ENCODE assay signal across 8 cellular contexts in genomic region chr9:36248061-36248460, GRCh38. TPM values are rescaled to one million over a fixed set of nuclear protein-coding genes. Genes with fewer than 3 reads are reported as not detected.
DNase-seq lines count a peak whose midpoint lies in the region; ATAC-seq, FAIRE-seq and TF ChIP-seq lines count a peak whose summit lies in the region.
"Not testable (repeated sequence)": the region's sequence is repeated elsewhere in the genome, so short reads cannot be mapped to it uniquely, and the experiment has no call there.

No MANE protein-coding gene starts in this region.

- not testable (repeated sequence) for BruUV-seq in Panc1 (replicated peaks; lab: Mats Ljungman, UMichigan); HepG2 (replicated peaks; lab: Mats Ljungman, UMichigan)

- not testable (repeated sequence) for H3K23me2 ChIP-seq in H9 (ENCODE audit: insufficient read length, low read depth, low read length, poor library complexity, severe bottlenecking)

- not testable (repeated sequence) for H2AK5ac ChIP-seq in H9 (ENCODE audit: insufficient read length, low read length)

- in situ Hi-C loops in Panc1 (cut with HindIII; ENCODE audit: low pct_unique_long_range_greater_than_20kb, low sequenced_read_pairs), result not testable (repeated sequence)
- in situ Hi-C loops in HepG2 (cut with HindIII; ENCODE audit: extremely low pct_ligation_motif_present, low pct_unique_long_range_greater_than_20kb), result loop anchor here (5.0 kb wide), 1 partner anchor 79 kb away; no protein-coding TSS in a partner anchor

- H2BK12ac ChIP-seq in H9 (ENCODE audit: insufficient read length, low read depth, low read length), result not testable (repeated sequence)

- H3K14ac ChIP-seq in H9 (ENCODE audit: insufficient read depth, low read length), result not testable (repeated sequence)

- H3K4me1 ChIP-seq in H9 (ENCODE audit: insufficient read depth, low read length); Panc1 (ENCODE audit: control insufficient read depth, insufficient read depth, low read length): not testable (repeated sequence)
- peaks cover 0 to 34% (median 0%) of the 10 kb centered on the region in 3 donors for H3K4me1 ChIP-seq in esophagus squamous epithelium
- peaks cover 11% of the 10 kb centered on the region for H3K4me1 ChIP-seq in HepG2 (ENCODE audit: insufficient read depth, low read length)
- H3K4me1 ChIP-seq in spleen, result peaks cover 5 to 35% (median 13%) of the 10 kb centered on the region in 6 donors

- not testable (repeated sequence) for H2BK5ac ChIP-seq in H9 (ENCODE audit: insufficient read length, low read length)

- not testable (repeated sequence) for H3K4me3 ChIP-seq in Panc1 (ENCODE audit: low read depth in 2 of 2, low read length in 2 of 2); esophagus squamous epithelium; HepG2 (replicated peaks in 1 of 3; ENCODE audit: insufficient read depth in 1 of 3, low read depth in 2 of 3, low read length in 3 of 3); spleen

- not testable (repeated sequence) for H3K9ac ChIP-seq in H9 (ENCODE audit: extremely low read depth, insufficient read length, low read length); HepG2 (ENCODE audit: insufficient read depth, low read depth, low read length)

- not testable (repeated sequence) for DNase-seq in CD4-positive, alpha-beta T cell; H9; Panc1 (ENCODE audit: low read depth, low spot score); activated naive CD8-positive, alpha-beta T cell treated with anti-CD3 and anti-CD28 coated beads, Interleukin-2, amount 50 U/mL, for 24 hours; esophagus squamous epithelium (lab: John Stamatoyannopoulos, UW); spleen
- peak; percentile 38 for DNase-seq in NCI-H1105 treated with DMSO at 0.1 percent for 48 hours (lab: John Stamatoyannopoulos, UW)
- DNase-seq in HepG2 (ENCODE audit: low spot score), result peak; percentile 44

- not testable (repeated sequence) for H4K91ac ChIP-seq in H9 (ENCODE audit: insufficient read length, low read depth, low read length)

- not testable (repeated sequence) for H3K9me3 Mint-ChIP-seq in CD4-positive, alpha-beta T cell; H9; activated naive CD8-positive, alpha-beta T cell treated with anti-CD3 and anti-CD28 coated beads, Interleukin-2, amount 50 U/mL, for 24 hours

- H3K18ac ChIP-seq in H9 (ENCODE audit: insufficient read length, low read depth, low read length), result not testable (repeated sequence)

- POLR2A ChIA-PET in CD4-positive, alpha-beta T cell (lab: Charles Lee), result not testable (repeated sequence)
- POLR2A ChIA-PET in Panc1 (lab: Charles Lee) (interaction anchor here (0.7 kb wide), 2 partner anchors 66 to 153 kb away, joined by 8 to 15 read pairs; no protein-coding TSS in a partner anchor), HepG2 (lab: Yijun Ruan, JAX) (interaction anchor here (1.0 to 1.3 kb wide), 2 partner anchors 11 to 72 kb away, joined by 3 to 4 read pairs; no protein-coding TSS in a partner anchor)

- not testable (repeated sequence) for TF ChIP-seq EP300 in HepG2 (IDR thresholded peaks at IDR 0.05; ENCODE audit: low read depth in 2 of 2, low read length in 2 of 2); HepG2 (CRISPR knock-in tag; IDR thresholded peaks at IDR 0.05; ENCODE audit: borderline replicate concordance)

- H3K4ac ChIP-seq in H9 (ENCODE audit: low read depth, low read length), result not testable (repeated sequence)

- H3K4me1 Mint-ChIP-seq in CD4-positive, alpha-beta T cell (ENCODE audit: low read depth), result peaks cover 28% of the 10 kb centered on the region
- not testable (repeated sequence) for H3K4me1 Mint-ChIP-seq in H9
- peaks cover 19% of the 10 kb centered on the region for H3K4me1 Mint-ChIP-seq in activated naive CD8-positive, alpha-beta T cell treated with anti-CD3 and anti-CD28 coated beads, Interleukin-2, amount 50 U/mL, for 24 hours

- not testable (repeated sequence) for FAIRE-seq in HepG2 (lab: Jason Lieb, UNC)

- H3K23ac ChIP-seq in H9 (ENCODE audit: insufficient read length, low read depth, low read length), result not testable (repeated sequence)

- not testable (repeated sequence) for H2BK20ac ChIP-seq in H9 (ENCODE audit: low read depth, low read length, poor library complexity, severe bottlenecking)

- H3K27ac ChIP-seq in CD4-positive, alpha-beta T cell (ENCODE audit: low read depth, low read length); H9 (ENCODE audit: insufficient read length, low read depth, low read length); Panc1 (ENCODE audit: low read length); esophagus squamous epithelium; HepG2 (ENCODE audit: extremely low read length, insufficient read depth, low read length); spleen: not testable (repeated sequence)

- not testable (repeated sequence) for H4K5ac ChIP-seq in H9 (ENCODE audit: insufficient read length, low read depth, low read length)

- H2BK15ac ChIP-seq in H9 (ENCODE audit: low read depth, low read length), result not testable (repeated sequence)

- ATAC-seq in CD4-positive, alpha-beta T cell (ENCODE audit: poor library complexity), result peak; percentile 90
- ATAC-seq in Panc1 (peak; percentile 88), HepG2 (peak; percentile 69)
- peak; percentile 59 for ATAC-seq in activated naive CD8-positive, alpha-beta T cell treated with anti-CD3 and anti-CD28 coated beads, Interleukin-2, amount 50 U/mL, for 24 hours

- H3K79me1 ChIP-seq in H9 (ENCODE audit: insufficient read depth, low read depth, low read length, poor library complexity, severe bottlenecking), result not testable (repeated sequence)

- H3K56ac ChIP-seq in H9 (ENCODE audit: insufficient read length, low read depth, low read length), result not testable (repeated sequence)

- H3K36me3 ChIP-seq in Panc1 (ENCODE audit: control insufficient read depth, insufficient read depth, low read length) (peaks cover 13% of the 10 kb centered on the region), esophagus squamous epithelium (peaks cover 0 to 44% (median 0%) of the 10 kb centered on the region in 3 donors), HepG2 (replicated peaks in 1 of 2; ENCODE audit: control insufficient read depth in 1 of 2, insufficient read depth in 2 of 2, low read length in 2 of 2) (peaks cover 0 to 27% of the 10 kb centered on the region in 2 experiments; a peak in 4 of 5 replicates), spleen (peaks cover 0 to 61% (median 29%) of the 10 kb centered on the region in 6 donors)

- TF ChIP-seq CTCF in CD4-positive, alpha-beta T cell (IDR thresholded peaks at IDR 0.05), result peak; percentile 45
- peak; percentile 39; the same call in 2 of the 3 replicates for TF ChIP-seq CTCF in H9 (conservative IDR thresholded peaks at IDR 0.05)
- not testable (repeated sequence) for TF ChIP-seq CTCF in Panc1 (IDR thresholded peaks at IDR 0.05)
- peak in 5 of 6 experiments; percentile 38 to 71 (median 48) for TF ChIP-seq CTCF in esophagus squamous epithelium (IDR thresholded peaks at IDR 0.05)
- peak; percentile 39; the same call in 1 of the 2 replicates for TF ChIP-seq CTCF in HepG2 (CRISPR knock-in tag; IDR thresholded peaks at IDR 0.05)
- peak in 10 of 11 experiments; percentile 22 to 51 (median 41) for TF ChIP-seq CTCF in spleen (IDR thresholded peaks at IDR 0.05 in 8 of 11, conservative IDR thresholded peaks at IDR 0.05 in 3 of 11)

- H3K79me2 ChIP-seq in H9 (ENCODE audit: insufficient read depth, low read length), result not testable (repeated sequence)
- peaks cover 20% of the 10 kb centered on the region for H3K79me2 ChIP-seq in HepG2 (ENCODE audit: insufficient read depth, low read length)

- not testable (repeated sequence) for H2BK120ac ChIP-seq in H9 (ENCODE audit: low read depth, low read length, poor library complexity, severe bottlenecking)

- CTCF ChIA-PET in CD4-positive, alpha-beta T cell (lab: Charles Lee), result interaction anchor here (0.6 to 2.8 kb wide), 4 partner anchors 46 to 90 kb away, joined by 3 to 23 read pairs (median 4); no protein-coding TSS in a partner anchor
- CTCF ChIA-PET in Panc1 (lab: Charles Lee), result interaction anchor here (0.6 to 2.7 kb wide), 7 partner anchors 69 to 427 kb away, joined by 3 to 50 read pairs (median 4); no protein-coding TSS in a partner anchor
- CTCF ChIA-PET in HepG2 (lab: Yijun Ruan, JAX; ENCODE audit: low intra/inter-chr PET ratio, low total read pairs), result interaction anchor here (4.7 kb wide), 1 partner anchor 81 kb away, joined by 49 read pairs; no protein-coding TSS in a partner anchor

- not testable (repeated sequence) for H3T11ph ChIP-seq in H9 (ENCODE audit: low read length)

- TF ChIP-seq POLR2A in esophagus squamous epithelium (IDR thresholded peaks at IDR 0.05); HepG2 (IDR thresholded peaks at IDR 0.05; ENCODE audit: insufficient read depth in 1 of 2, low read depth in 2 of 2, low read length in 2 of 2); spleen (IDR thresholded peaks at IDR 0.05): not testable (repeated sequence)

- intact Hi-C loops in CD4-positive, alpha-beta T cell (cut with DNase I, micrococcal nuclease), result loop anchor here (1.0 to 5.0 kb wide), 2 partner anchors 81 to 479 kb away; no protein-coding TSS in a partner anchor
- intact Hi-C loops in Panc1 (cut with micrococcal nuclease; ENCODE audit: unreplicated experiment), result loop anchor here (1.0 kb wide), 1 partner anchor 81 kb away; no protein-coding TSS in a partner anchor
- intact Hi-C loops in esophagus squamous epithelium (cut with DNase I), result loop anchor here (5.0 kb wide), 1 partner anchor 79 kb away; no protein-coding TSS in a partner anchor
- intact Hi-C loops in HepG2 (cut with micrococcal nuclease; ENCODE audit: unreplicated experiment), result loop anchor here (1.0 kb wide), 1 partner anchor 81 kb away; no protein-coding TSS in a partner anchor
- intact Hi-C loops in spleen (cut with DNase I; ENCODE audit: low total_unique reads), result loop anchor here (10.0 kb wide), 1 partner anchor 87 kb away; no protein-coding TSS in a partner anchor

- H4K8ac ChIP-seq in H9 (replicated peaks; ENCODE audit: insufficient read length, low read depth, low read length), result not testable (repeated sequence)

- no CpG with 5 or more reads among the region's 8 CpGs for WGBS in H9 (ENCODE audit: extremely low coverage, insufficient read length, low lambda C conversion rate)
- WGBS in esophagus squamous epithelium, 2 donors, result 58 to 65% methylated on average over 8 of the region's 8 CpGs
- WGBS in HepG2 (ENCODE audit: low lambda C conversion rate), result 81% methylated on average over 8 of the region's 8 CpGs
- 63 to 77% (median 69%) methylated on average over 8 of the region's 8 CpGs for WGBS in spleen, 5 donors

- not testable (repeated sequence) for H4K20me1 ChIP-seq in H9 (ENCODE audit: control insufficient read depth, insufficient read depth, insufficient read length); HepG2 (ENCODE audit: insufficient read depth, low read length)

- H3K36me3 Mint-ChIP-seq in CD4-positive, alpha-beta T cell (ENCODE audit: low read depth), result peaks cover 64% of the 10 kb centered on the region
- peaks cover 9 to 23% (median 16%) of the 10 kb centered on the region in 3 experiments; a peak in 6 of 7 replicates for H3K36me3 Mint-ChIP-seq in H9 (ENCODE audit: insufficient read depth in 1 of 3, low read depth in 3 of 3)
- peaks cover 19% of the 10 kb centered on the region for H3K36me3 Mint-ChIP-seq in activated naive CD8-positive, alpha-beta T cell treated with anti-CD3 and anti-CD28 coated beads, Interleukin-2, amount 50 U/mL, for 24 hours (ENCODE audit: low read depth)

- H3K4me3 Mint-ChIP-seq in CD4-positive, alpha-beta T cell; H9; activated naive CD8-positive, alpha-beta T cell treated with anti-CD3 and anti-CD28 coated beads, Interleukin-2, amount 50 U/mL, for 24 hours: not testable (repeated sequence)

- not testable (repeated sequence) for H3K27me3 ChIP-seq in CD4-positive, alpha-beta T cell (ENCODE audit: control insufficient read depth, insufficient read depth, low read length); H9 (ENCODE audit: insufficient read depth, low read length); Panc1 (ENCODE audit: control insufficient read depth, insufficient read depth, low read length); esophagus squamous epithelium; HepG2 (ENCODE audit: control insufficient read depth in 1 of 2, insufficient read depth in 2 of 2, low read length in 2 of 2); spleen (replicated peaks in 1 of 7)

- not testable (repeated sequence) for H3K4me2 ChIP-seq in H9 (ENCODE audit: insufficient read depth, insufficient read length, low read length); HepG2 (ENCODE audit: low read depth, low read length)

- not testable (repeated sequence) for H3K9me3 ChIP-seq in CD4-positive, alpha-beta T cell (ENCODE audit: control insufficient read depth, low read length); H9 (ENCODE audit: control insufficient read depth, low read depth, low read length); Panc1 (ENCODE audit: control insufficient read depth, insufficient read depth, low read depth, low read length); esophagus squamous epithelium; HepG2 (ENCODE audit: low read length); spleen

- not testable (repeated sequence) for H2AFZ ChIP-seq in H9 (ENCODE audit: low read length); HepG2 (ENCODE audit: low read length)

- not testable (repeated sequence) for TF ChIP-seq RAD21 in HepG2 (CRISPR knock-in tag; IDR thresholded peaks at IDR 0.05)

- not testable (repeated sequence) for H3K27me3 Mint-ChIP-seq in CD4-positive, alpha-beta T cell; H9 (ENCODE audit: low read depth); activated naive CD8-positive, alpha-beta T cell treated with anti-CD3 and anti-CD28 coated beads, Interleukin-2, amount 50 U/mL, for 24 hours

- H3K27ac Mint-ChIP-seq in CD4-positive, alpha-beta T cell; H9; activated naive CD8-positive, alpha-beta T cell treated with anti-CD3 and anti-CD28 coated beads, Interleukin-2, amount 50 U/mL, for 24 hours: not testable (repeated sequence)

RNA-seq across cellular contexts. Expression of gene GNE, which starts 10.2 kb away (rescaled TPM):
- total RNA-seq in CD4-positive, alpha-beta T cell, result 10 to 100 TPM; 12.5 to 14.6 TPM
- total RNA-seq in H9 (2021), result 6.1 and 6.3 TPM in 2 replicates
- 107 TPM for total RNA-seq in Panc1 (2021; ENCODE audit: unreplicated experiment)
- polyA plus RNA-seq in Panc1 (2012; ENCODE audit: insufficient read length), result 67.0 TPM
- 10 to 100 TPM; 11.9 to 28.9 (median 16.7) TPM for total RNA-seq in esophagus squamous epithelium
- 24.1 and 38.8 TPM in 2 replicates for total RNA-seq in HepG2 (2016; rRNA removed; fragmentation: Illumina TruSeq; extraction: Trizol)
- 4.5 and 5.6 TPM in 2 replicates for total RNA-seq in HepG2 (2016; cell fraction: cytosol; rRNA removed; fragmentation: Illumina TruSeq; extraction: Trizol; ENCODE audit: low read depth)
- 25.0 and 37.4 TPM in 2 replicates for total RNA-seq in HepG2 (2016; cell fraction: insoluble cytoplasmic fraction; rRNA removed; fragmentation: Illumina TruSeq; extraction: Trizol)
- 7.5 and 7.7 TPM in 2 replicates for total RNA-seq in HepG2 (2016; cell fraction: membrane; rRNA removed; fragmentation: Illumina TruSeq; extraction: Trizol)
- 13.4 and 14.4 TPM in 2 replicates for total RNA-seq in HepG2 (2016; cell fraction: nucleus; rRNA removed; fragmentation: Illumina TruSeq; extraction: Trizol)
- polyA plus RNA-seq in HepG2 (2011; rRNA removed), result 15.9 and 16.1 TPM in 2 replicates
- 15.4 and 20.4 TPM in 2 replicates for polyA plus RNA-seq in HepG2 (2011; cell fraction: cytosol; rRNA removed)
- polyA plus RNA-seq in HepG2 (2011; cell fraction: nucleus; rRNA removed), result 7.7 and 9.8 TPM in 2 replicates
- 13.6 and 14.9 TPM in 2 replicates for polyA plus RNA-seq in HepG2 (2012)
- 0.58 and 0.62 TPM in 2 replicates for polyA plus RNA-seq in HepG2 (2016; cell fraction: cytosol; fragmentation: Illumina TruSeq; extraction: Trizol; ENCODE audit: low read depth)
- polyA plus RNA-seq in HepG2 (2016; cell fraction: insoluble cytoplasmic fraction; fragmentation: Illumina TruSeq; extraction: Trizol; ENCODE audit: low read depth), result 27.2 and 28.0 TPM in 2 replicates
- 2.4 and 2.7 TPM in 2 replicates for polyA plus RNA-seq in HepG2 (2016; cell fraction: membrane; fragmentation: Illumina TruSeq; extraction: Trizol; ENCODE audit: low read depth)
- 15.6 TPM in 2 replicates for polyA plus RNA-seq in HepG2 (2016; cell fraction: nucleus; fragmentation: Illumina TruSeq; extraction: Trizol; ENCODE audit: insufficient read depth, low read depth)
- polyA minus RNA-seq in HepG2 (2011; rRNA and poly(A)+ RNA removed; ENCODE audit: low replicate concordance), result 51.9 and 55.1 TPM in 2 replicates
- 24.8 and 24.9 TPM in 2 replicates for polyA minus RNA-seq in HepG2 (2011; cell fraction: cytosol; rRNA and poly(A)+ RNA removed)
- polyA minus RNA-seq in HepG2 (2011; cell fraction: nucleus; rRNA and poly(A)+ RNA removed), result 16.0 and 19.8 TPM in 2 replicates
- total RNA-seq in spleen, result 10 to 100 TPM; 11.9 to 24.6 (median 16.7) TPM
- polyA plus RNA-seq in spleen, result 1 to 10 TPM; 3.6 to 6.9 (median 4.2) TPM

RNA-seq across cellular contexts. Expression of gene CLTA, which starts 57.3 kb away (rescaled TPM):
- total RNA-seq in CD4-positive, alpha-beta T cell, result 10 to 100 TPM; 32.0 to 32.8 TPM
- 195 and 212 TPM in 2 replicates for total RNA-seq in H9 (2021)
- total RNA-seq in Panc1 (2021; ENCODE audit: unreplicated experiment), result 760 TPM
- 733 TPM for polyA plus RNA-seq in Panc1 (2012; ENCODE audit: insufficient read length)
- total RNA-seq in esophagus squamous epithelium, result 100 to 1,000 TPM; 165 to 215 (median 167) TPM
- total RNA-seq in HepG2 (2016; rRNA removed; fragmentation: Illumina TruSeq; extraction: Trizol), result 222 and 227 TPM in 2 replicates
- total RNA-seq in HepG2 (2016; cell fraction: cytosol; rRNA removed; fragmentation: Illumina TruSeq; extraction: Trizol; ENCODE audit: low read depth), result 77.4 and 77.5 TPM in 2 replicates
- total RNA-seq in HepG2 (2016; cell fraction: insoluble cytoplasmic fraction; rRNA removed; fragmentation: Illumina TruSeq; extraction: Trizol), result 223 and 230 TPM in 2 replicates
- 134 and 142 TPM in 2 replicates for total RNA-seq in HepG2 (2016; cell fraction: membrane; rRNA removed; fragmentation: Illumina TruSeq; extraction: Trizol)
- 66.4 and 74.6 TPM in 2 replicates for total RNA-seq in HepG2 (2016; cell fraction: nucleus; rRNA removed; fragmentation: Illumina TruSeq; extraction: Trizol)
- polyA plus RNA-seq in HepG2 (2011; rRNA removed), result 110 and 143 TPM in 2 replicates
- polyA plus RNA-seq in HepG2 (2011; cell fraction: cytosol; rRNA removed), result 131 and 141 TPM in 2 replicates
- polyA plus RNA-seq in HepG2 (2011; cell fraction: nucleus; rRNA removed), result 33.5 and 40.0 TPM in 2 replicates
- polyA plus RNA-seq in HepG2 (2012), result 138 and 142 TPM in 2 replicates
- 80.6 and 83.8 TPM in 2 replicates for polyA plus RNA-seq in HepG2 (2016; cell fraction: cytosol; fragmentation: Illumina TruSeq; extraction: Trizol; ENCODE audit: low read depth)
- polyA plus RNA-seq in HepG2 (2016; cell fraction: insoluble cytoplasmic fraction; fragmentation: Illumina TruSeq; extraction: Trizol; ENCODE audit: low read depth), result 243 and 252 TPM in 2 replicates
- 122 and 129 TPM in 2 replicates for polyA plus RNA-seq in HepG2 (2016; cell fraction: membrane; fragmentation: Illumina TruSeq; extraction: Trizol; ENCODE audit: low read depth)
- 116 and 119 TPM in 2 replicates for polyA plus RNA-seq in HepG2 (2016; cell fraction: nucleus; fragmentation: Illumina TruSeq; extraction: Trizol; ENCODE audit: insufficient read depth, low read depth)
- polyA minus RNA-seq in HepG2 (2011; rRNA and poly(A)+ RNA removed; ENCODE audit: low replicate concordance), result 57.2 and 96.3 TPM in 2 replicates
- polyA minus RNA-seq in HepG2 (2011; cell fraction: cytosol; rRNA and poly(A)+ RNA removed), result 62.5 and 79.0 TPM in 2 replicates
- 17.6 and 26.5 TPM in 2 replicates for polyA minus RNA-seq in HepG2 (2011; cell fraction: nucleus; rRNA and poly(A)+ RNA removed)
- 100 to 1,000 TPM; 122 to 166 (median 140) TPM for total RNA-seq in spleen
- 100 to 1,000 TPM in 2 of 3 donors, 10 to 100 TPM in 1; 92.0 to 176 (median 133) TPM for polyA plus RNA-seq in spleen
